ENCODE assay signal across 1 cellular context in genomic region chr6:37207903-37208456, GRCh38.
TF ChIP-seq lines count a peak whose summit lies in the region.

No MANE protein-coding gene starts in this region.

TF ChIP-seq in HepG2, 621 proteins besides CTCF, POLR2A, EP300 and RAD21 (continued from another document and continues in another):
- TF ChIP-seq NFAT5 (CRISPR knock-in tag; IDR thresholded peaks at IDR 0.05) (no peak), JARID2 (CRISPR knock-in tag; IDR thresholded peaks at IDR 0.05; ENCODE audit: insufficient replicate concordance) (no peak), TAF15 (IDR thresholded peaks at IDR 0.05; ENCODE audit: low read depth, low read length, poor library complexity, severe bottlenecking) (no peak), IRF2 (CRISPR knock-in tag; IDR thresholded peaks at IDR 0.05) (peak; percentile 61; the same call in 1 of the 2 replicates), ELF4 (CRISPR knock-in tag; IDR thresholded peaks at IDR 0.05; ENCODE audit: borderline replicate concordance) (no peak), SALL1 (CRISPR knock-in tag; IDR thresholded peaks at IDR 0.05) (peak; percentile 74), ZNF44 (CRISPR knock-in tag; IDR thresholded peaks at IDR 0.05) (no peak), ZNF646 (CRISPR knock-in tag; IDR thresholded peaks at IDR 0.05) (no peak), WIZ (CRISPR knock-in tag; IDR thresholded peaks at IDR 0.05) (no peak), KMT2A (CRISPR knock-in tag; IDR thresholded peaks at IDR 0.05) (no peak), ZFP1 (CRISPR knock-in tag; IDR thresholded peaks at IDR 0.05) (no peak), HDAC2 (CRISPR knock-in tag; IDR thresholded peaks at IDR 0.05) (peak; percentile 31; the same call in 1 of the 2 replicates), ZNF296 (CRISPR knock-in tag; conservative IDR thresholded peaks at IDR 0.05) (no peak), AFF4 (CRISPR knock-in tag; IDR thresholded peaks at IDR 0.05) (no peak), SOX5 (CRISPR knock-in tag; IDR thresholded peaks at IDR 0.05; ENCODE audit: borderline replicate concordance) (0 out of 2 replicates have a peak, but pooled peaks have one; percentile 15), HES4 (CRISPR knock-in tag; IDR thresholded peaks at IDR 0.05; ENCODE audit: borderline replicate concordance) (no peak), MIXL1 (CRISPR knock-in tag; IDR thresholded peaks at IDR 0.05) (0 out of 2 replicates have a peak, but pooled peaks have one; percentile 37), RARA (CRISPR knock-in tag; IDR thresholded peaks at IDR 0.05) (0 out of 2 replicates have a peak, but pooled peaks have one; percentile 34), ZNF883 (CRISPR knock-in tag; IDR thresholded peaks at IDR 0.05; ENCODE audit: not compliant biosample characterization) (no peak), ATM (IDR thresholded peaks at IDR 0.05; ENCODE audit: borderline replicate concordance) (no peak), PAXIP1 (CRISPR knock-in tag; conservative IDR thresholded peaks at IDR 0.05) (no peak), SRSF9 (IDR thresholded peaks at IDR 0.05; ENCODE audit: borderline replicate concordance, insufficient read depth, low read depth, low read length, poor library complexity, severe bottlenecking) (no peak), ZNF607 (CRISPR knock-in tag; IDR thresholded peaks at IDR 0.05; ENCODE audit: borderline replicate concordance) (no peak), ZNF609 (CRISPR knock-in tag; IDR thresholded peaks at IDR 0.05; ENCODE audit: borderline replicate concordance) (no peak), CEBPG (CRISPR knock-in tag; IDR thresholded peaks at IDR 0.05) (peak; percentile 36; the same call in 1 of the 2 replicates), ZSCAN22 (CRISPR knock-in tag; IDR thresholded peaks at IDR 0.05) (no peak), ZNF235 (CRISPR knock-in tag; IDR thresholded peaks at IDR 0.05; ENCODE audit: borderline replicate concordance) (no peak), HMG20A (CRISPR knock-in tag; IDR thresholded peaks at IDR 0.05; ENCODE audit: borderline replicate concordance) (no peak), HNRNPLL (IDR thresholded peaks at IDR 0.05; ENCODE audit: low read depth, low read length, poor library complexity, severe bottlenecking) (no peak), ZNF124 (CRISPR knock-in tag; IDR thresholded peaks at IDR 0.05) (0 out of 2 replicates have a peak, but pooled peaks have one; percentile 28)
